ENCODE assay signal across 14 cellular contexts in genomic region chr10:113329121-113329596, GRCh38.
A peak's percentile ranks its signal among the peaks of the same experiment; 100 is the strongest.
DNase-seq lines count a peak whose midpoint lies in the region; ATAC-seq, FAIRE-seq and TF ChIP-seq lines count a peak whose summit lies in the region.
"Had no signal": no experiment of that assay in that cellular context is flagged by ENCODE, and none has a peak within 500 bp of the region (broad histone marks: within the 10 kb centered on the region; RNA-seq: fewer than 3 reads in every experiment).

No MANE protein-coding gene starts in this region.

- no peak for TF ChIP-seq CTCF in A549 (IDR thresholded peaks at IDR 0.05)
- TF ChIP-seq CTCF in astrocyte of the spinal cord (IDR thresholded peaks at IDR 0.05; ENCODE audit: low read depth, low read length) = no peak

- no peaks in the 10 kb centered on the region; the same call in 1 of the 3 replicates for H3K9me3 ChIP-seq in A549
- no peaks in the 10 kb centered on the region for H3K9me3 ChIP-seq in CD4-positive, alpha-beta memory T cell (ENCODE audit: control insufficient read depth in 1 of 2, low read length in 2 of 2)

- ATAC-seq in A549 (peak; percentile 33 to 58; a peak in 4 of 6 replicates), HG02884 (IDR thresholded peaks at IDR 0.05; ENCODE audit: unreplicated experiment) (no peak), left colon (no peak)

- intact Hi-C loops in left colon (cut with DNase I, micrococcal nuclease) = no loop called here
- intact Hi-C loops in CD4-positive, alpha-beta memory T cell (cut with micrococcal nuclease) = no loop called here

- peak overlapping the region; percentile 52 for H3K4me2 ChIP-seq in A549

- H3K4me3 Mint-ChIP-seq in CD4-positive, alpha-beta memory T cell = no peak overlapping the region
- H3K4me3 Mint-ChIP-seq: memory B cell had no signal

- WGBS in A549 (ENCODE audit: missing lambda C conversion rate) = 41% methylated on average over 2 of the region's 2 CpGs

- FAIRE-seq in A549 (lab: Jason Lieb, UNC) = no peak
- FAIRE-seq: H1 had no signal

- H3K4me1 ChIP-seq in A549 = peaks cover 40% of the 10 kb centered on the region
- no peaks in the 10 kb centered on the region for H3K4me1 ChIP-seq in CD4-positive, alpha-beta memory T cell (ENCODE audit: insufficient read depth, low read length)

- peaks cover 0 to 13% (median 0%) of the 10 kb centered on the region in 8 donors for H3K9me3 Mint-ChIP-seq in CD4-positive, alpha-beta memory T cell

- peak overlapping the region; percentile 26 to 87; a peak in 4 of 6 replicates for H3K27ac ChIP-seq in A549
- H3K27ac ChIP-seq in CD4-positive, alpha-beta memory T cell (ENCODE audit: low read depth, low read length) = no peak overlapping the region
- H3K27ac ChIP-seq: tibial nerve had no signal

- in situ Hi-C loops in astrocyte of the spinal cord (cut with HindIII; ENCODE audit: low sequenced_read_pairs) = no loop called here

- CTCF ChIA-PET in A549 (lab: Yijun Ruan, JAX) = interaction anchor here (1.0 kb wide), 1 partner anchor 15 kb away, joined by 3 read pairs; no protein-coding TSS in a partner anchor
- CTCF ChIA-PET in CD4-positive, alpha-beta memory T cell (lab: Charles Lee; ENCODE audit: partially characterized antibody) = no interaction called here

- no peaks in the 10 kb centered on the region for H3K36me3 ChIP-seq in CD4-positive, alpha-beta memory T cell (ENCODE audit: insufficient read depth, low read length)
- H3K36me3 ChIP-seq: tibial nerve had no signal

- TF ChIP-seq EP300 in A549 (IDR thresholded peaks at IDR 0.05) = 0 out of 5 replicates have a peak, but pooled peaks of 1 of the 2 experiments have one; percentile 11

- no peak overlapping the region for H3K4me3 ChIP-seq in A549
- H3K4me3 ChIP-seq in astrocyte of the spinal cord (ENCODE audit: low read depth, low read length) = no peak overlapping the region
- H3K4me3 ChIP-seq in CD4-positive, alpha-beta memory T cell (ENCODE audit: low read length in 2 of 2) = no peak overlapping the region
- H3K4me3 ChIP-seq: tibial nerve had no signal

- H3K27ac Mint-ChIP-seq in CD4-positive, alpha-beta memory T cell = no peak overlapping the region
- H3K27ac Mint-ChIP-seq: memory B cell had no signal

- no peak for TF ChIP-seq RAD21 in A549 (conservative IDR thresholded peaks at IDR 0.05 in 1 of 2, IDR thresholded peaks at IDR 0.05 in 1 of 2)

- no peak for TF ChIP-seq POLR2A in A549 (IDR thresholded peaks at IDR 0.05; ENCODE audit: low read length)

- peak in 1 of 2 experiments; percentile 31 for DNase-seq in A549 (ENCODE audit: low read depth in 1 of 2, low spot score in 1 of 2)
- DNase-seq in HCEC 1CT = peak; percentile 19
- DNase-seq in astrocyte of the spinal cord (ENCODE audit: low read depth, low spot score) = peak; percentile 58
- peak; percentile 76 for DNase-seq in kidney glomerular epithelial cell (lab: John Stamatoyannopoulos, UW)
- DNase-seq in SHP77 treated with DMSO at 0.1 percent for 48 hours (lab: John Stamatoyannopoulos, UW) = no peak
- DNase-seq in left colon = no peak
- DNase-seq in CD4-positive, alpha-beta memory T cell = no peak
- DNase-seq: DMS79 treated with DMSO at 0.1 percent for 48 hours, hypothalamus, NCI-H1092 had no signal

- no peaks in the 10 kb centered on the region for H3K4me1 Mint-ChIP-seq in CD4-positive, alpha-beta memory T cell
- H3K4me1 Mint-ChIP-seq: memory B cell had no signal

- peaks cover 2 to 4% of the 10 kb centered on the region in 2 donors for H3K27me3 Mint-ChIP-seq in CD4-positive, alpha-beta memory T cell

- H3K27me3 ChIP-seq in CD4-positive, alpha-beta memory T cell (ENCODE audit: insufficient read depth, low read length) = no peaks in the 10 kb centered on the region
- H3K27me3 ChIP-seq: tibial nerve had no signal

- POLR2A ChIA-PET in A549 (lab: Yijun Ruan, JAX) = no interaction called here
- POLR2A ChIA-PET in CD4-positive, alpha-beta memory T cell (lab: Charles Lee; ENCODE audit: partially characterized antibody) = no interaction called here

- peaks cover 0 to 2% of the 10 kb centered on the region in 2 donors for H3K36me3 Mint-ChIP-seq in CD4-positive, alpha-beta memory T cell
- H3K36me3 Mint-ChIP-seq: memory B cell had no signal

TF ChIP-seq in A549, 52 proteins besides CTCF, POLR2A, EP300 and RAD21:
- no peak for TF ChIP-seq JUNB (IDR thresholded peaks at IDR 0.05)
- TF ChIP-seq ZC3H11A (IDR thresholded peaks at IDR 0.05) = no peak
- no peak for TF ChIP-seq POLR2AphosphoS2 (conservative IDR thresholded peaks at IDR 0.05; ENCODE audit: low read length)
- no peak for TF ChIP-seq NFE2L2 (conservative IDR thresholded peaks at IDR 0.05; ENCODE audit: low read length)
- peak in 1 of 2 experiments; percentile 64; a peak in 1 of 4 replicates for TF ChIP-seq CEBPB (IDR thresholded peaks at IDR 0.05)
- TF ChIP-seq GATA3 (IDR thresholded peaks at IDR 0.05; ENCODE audit: borderline replicate concordance) = no peak
- TF ChIP-seq MAX (IDR thresholded peaks at IDR 0.05) = no peak
- no peak for TF ChIP-seq FOSL2 (IDR thresholded peaks at IDR 0.05)
- no peak; the same call in 1 of the 2 replicates for TF ChIP-seq FOSL2 (CRISPR knock-in tag; IDR thresholded peaks at IDR 0.05)

Comparison
In these comparisons a context has a peak if more than half of its experiments do, and no peak if none do; other contexts are left out.
1. ATAC-seq: peak in A549 (2 of 2); none in HG02884 (single experiment) and left colon (single experiment).
2. DNase-seq: peak in HCEC 1CT (single experiment), astrocyte of the spinal cord (single experiment) and kidney glomerular epithelial cell (single experiment); none in SHP77 treated with DMSO at 0.1 percent for 48 hours (single experiment), left colon (0 of 2) and CD4-positive, alpha-beta memory T cell (0 of 5).